10 cellular contexts compared by ENCODE assay signal in the genomic region with DNA sequence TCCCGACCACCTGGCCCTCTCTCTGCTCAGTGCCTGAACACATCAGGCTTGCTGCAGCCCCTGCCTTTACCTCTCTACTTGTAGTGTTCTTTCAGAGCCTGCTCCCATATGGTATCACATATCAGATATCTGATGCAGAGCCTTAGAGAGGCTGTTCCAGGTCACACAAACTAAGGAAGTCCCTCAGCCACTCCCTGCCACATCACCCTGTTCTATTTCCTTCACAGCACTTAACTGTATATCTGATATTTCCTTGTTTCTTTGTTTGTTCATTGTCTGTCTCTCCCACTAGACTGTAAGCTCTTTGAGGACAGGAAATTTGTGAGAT. TPM values are rescaled to one million over a fixed set of nuclear protein-coding genes. Genes with fewer than 3 reads are reported as not detected.
DNase-seq lines count a peak whose midpoint lies in the region; ATAC-seq and TF ChIP-seq lines count a peak whose summit lies in the region.
"Had no signal": no experiment of that assay in that cellular context is flagged by ENCODE, and none has a peak within 500 bp of the region (broad histone marks: within the 10 kb centered on the region; RNA-seq: fewer than 3 reads in every experiment).

No MANE protein-coding gene starts in this region.

- intact Hi-C loops in left colon (cut with DNase I, micrococcal nuclease), result no loop called here

- peak overlapping the region; percentile 42 to 70 for H3K4me3 ChIP-seq in cardiac fibroblast (replicated peaks in 1 of 2; ENCODE audit: low read depth in 2 of 2, low read length in 2 of 2)
- peak overlapping the region; percentile 57 to 75 (median 72) for H3K4me3 ChIP-seq in subcutaneous abdominal adipose tissue (ENCODE audit: low read depth in 1 of 5, low read length in 5 of 5)

- peak overlapping the region in 1 of 5 donors; percentile 80 for H3K9ac ChIP-seq in subcutaneous abdominal adipose tissue (ENCODE audit: low read length in 5 of 5)

- peaks cover 0 to 8% (median 5%) of the 10 kb centered on the region in 5 donors for H3K27me3 ChIP-seq in subcutaneous abdominal adipose tissue (ENCODE audit: control insufficient read depth in 5 of 5, insufficient read depth in 4 of 5, low read length in 5 of 5)

- peaks cover 0 to 38% (median 30%) of the 10 kb centered on the region in 5 donors for H3K4me1 ChIP-seq in subcutaneous abdominal adipose tissue (ENCODE audit: control insufficient read depth in 5 of 5, insufficient read depth in 5 of 5, low read length in 5 of 5)

- H3K27ac ChIP-seq in subcutaneous abdominal adipose tissue (ENCODE audit: low read depth, low read length), result peak overlapping the region; percentile 68
- H3K27ac ChIP-seq: VCaP had no signal

- TF ChIP-seq CTCF in cardiac fibroblast (IDR thresholded peaks at IDR 0.05; ENCODE audit: low read depth, low read length), result no peak

- H3K36me3 ChIP-seq in subcutaneous abdominal adipose tissue (ENCODE audit: control insufficient read depth in 5 of 5, insufficient read depth in 5 of 5, low read length in 5 of 5), result no peaks in the 10 kb centered on the region

- ATAC-seq in left colon (peak; percentile 74), GM21360 (IDR thresholded peaks at IDR 0.05; ENCODE audit: unreplicated experiment) (no peak), HG03571 (IDR thresholded peaks at IDR 0.05; ENCODE audit: unreplicated experiment) (no peak)

- DNase-seq in NCI-H2171 (lab: John Stamatoyannopoulos, UW) (peak; percentile 39), cardiac fibroblast (ENCODE audit: low read depth in 2 of 2) (no peak), left colon (no peak), foreskin melanocyte (no peak), GM19238 (ENCODE audit: insufficient read length, low spot score) (no peak)

- H3K9me3 ChIP-seq in subcutaneous abdominal adipose tissue (ENCODE audit: control insufficient read depth in 5 of 5, low read length in 5 of 5), result no peaks in the 10 kb centered on the region

RNA-seq across cellular contexts. Expression of a gene that starts 1.0 kb away (rescaled TPM):
- 10 to 100 TPM in 1 of 2 donors, 1 to 10 TPM in 1; 7.7 to 26.7 TPM for total RNA-seq in left colon
- total RNA-seq: activated T-helper 2 cell treated with anti-CD3 and anti-CD28 coated beads, Interferon-gamma antibody, Interleukin-2, Interleukin-4, amounts not matched to agents 10 μg/mL and 5 μg/mL and 100 μg/mL, durations not matched to agents 14 hours and 24 hours and 36 hours had no signal
